12 cellular contexts compared by ENCODE assay signal in genomic region chr16:72932050-72932449, GRCh38.
DNase-seq lines count a peak whose midpoint lies in the region; ATAC-seq, FAIRE-seq and TF ChIP-seq lines count a peak whose summit lies in the region.
"Had no signal": no experiment of that assay in that cellular context is flagged by ENCODE, and none has a peak within 500 bp of the region (broad histone marks: within the 10 kb centered on the region; RNA-seq: fewer than 3 reads in every experiment).

No MANE protein-coding gene starts in this region.

- H3K9me1 ChIP-seq in IMR-90 (ENCODE audit: insufficient read depth, low read length): peaks cover 10% of the 10 kb centered on the region

- no peak overlapping the region for H2BK120ac ChIP-seq in IMR-90 (ENCODE audit: low read depth, low read length)

- peaks cover 13% of the 10 kb centered on the region for H3K4me1 ChIP-seq in IMR-90 (ENCODE audit: control insufficient read depth, insufficient read depth, low read length)
- peaks cover 30% of the 10 kb centered on the region for H3K4me1 ChIP-seq in neural progenitor cell
- peaks cover 0 to 9% of the 10 kb centered on the region in 2 donors for H3K4me1 ChIP-seq in kidney (ENCODE audit: control insufficient read depth in 1 of 2, insufficient read depth in 1 of 2, low read depth in 1 of 2, low read length in 2 of 2)

- no peak overlapping the region for H3K18ac ChIP-seq in IMR-90 (ENCODE audit: low read depth, low read length)

- H3K27me3 Mint-ChIP-seq in endothelial cell (ENCODE audit: unreplicated experiment) (peaks cover 3% of the 10 kb centered on the region), neural progenitor cell (ENCODE audit: insufficient read depth, low read depth) (peaks cover 7% of the 10 kb centered on the region)

- H3K36me3 Mint-ChIP-seq in endothelial cell (ENCODE audit: low read depth, unreplicated experiment): peaks cover 5% of the 10 kb centered on the region
- peaks cover 4% of the 10 kb centered on the region for H3K36me3 Mint-ChIP-seq in neural progenitor cell

- TF ChIP-seq POLR2A in IMR-90 (IDR thresholded peaks at IDR 0.05; ENCODE audit: low read depth, low read length): no peak

- H2BK15ac ChIP-seq in IMR-90 (ENCODE audit: low read depth, low read length): no peak overlapping the region

- peaks cover 2% of the 10 kb centered on the region for H3F3A ChIP-seq in neural progenitor cell (ENCODE audit: low read depth)

- no peaks in the 10 kb centered on the region for H3K9me3 ChIP-seq in IMR-90 (ENCODE audit: control insufficient read depth, insufficient read depth, low read length)
- no peaks in the 10 kb centered on the region for H3K9me3 ChIP-seq in neural progenitor cell (ENCODE audit: low read depth)
- no peaks in the 10 kb centered on the region for H3K9me3 ChIP-seq in kidney (ENCODE audit: control insufficient read depth in 1 of 2, low read length in 2 of 2)

- CTCF ChIA-PET in IMR-90 (lab: Yijun Ruan, JAX): interaction anchor here (0.7 to 1.0 kb wide), 3 partner anchors 22 to 431 kb away, joined by 3 to 4 read pairs (median 3); no protein-coding TSS in a partner anchor

- no peak overlapping the region for H4K91ac ChIP-seq in IMR-90 (ENCODE audit: insufficient read depth, low read depth, low read length)

- no peak overlapping the region for H4K8ac ChIP-seq in IMR-90 (ENCODE audit: low read depth in 2 of 2, low read length in 2 of 2)

- H3K9ac ChIP-seq in IMR-90 (ENCODE audit: low read depth, low read length) (no peak overlapping the region), neural progenitor cell (no peak overlapping the region), kidney (ENCODE audit: low read length in 2 of 2) (no peak overlapping the region)

- H2AK9ac ChIP-seq in IMR-90 (replicated peaks; ENCODE audit: low read depth, low read length, poor library complexity): no peak overlapping the region

- H3K4me2 ChIP-seq in IMR-90 (ENCODE audit: low read depth, low read length): peak overlapping the region; percentile 81
- H3K4me2 ChIP-seq in neural progenitor cell: peak overlapping the region; percentile 59

- no peak overlapping the region for H3K56ac ChIP-seq in IMR-90 (ENCODE audit: extremely low read depth, insufficient read depth, low read length)

- no peaks in the 10 kb centered on the region for H3K79me2 ChIP-seq in neural progenitor cell (ENCODE audit: low read depth)

- no peak for FAIRE-seq in kidney (lab: Jason Lieb, UNC)
- FAIRE-seq: GM19239 had no signal

- no peak for TF ChIP-seq RAD21 in IMR-90 (IDR thresholded peaks at IDR 0.05; ENCODE audit: low read length)

- no peak overlapping the region for H2BK5ac ChIP-seq in IMR-90 (ENCODE audit: low read depth, low read length, poor library complexity, severe bottlenecking)

- DNase-seq in Daoy (ENCODE audit: low read depth): peak; percentile 16
- DNase-seq in IMR-90: peak; percentile 17
- no peak for DNase-seq in endothelial cell (ENCODE audit: low spot score)
- no peak for DNase-seq in neural progenitor cell (ENCODE audit: low spot score)
- no peak for DNase-seq in NK-92 treated with Interleukin-12 subunit alpha and Interleukin-12 subunit beta, amount 100 ng/mL, for 24 hours (lab: John Stamatoyannopoulos, UW)
- no peak for DNase-seq in kidney
- no peak for DNase-seq in midbrain (lab: John Stamatoyannopoulos, UW)
- no peak for DNase-seq in HuH-7.5 (ENCODE audit: low spot score)
- DNase-seq: amygdala; NCI-H2081; stimulated activated CD4-positive, alpha-beta T cell treated with anti-CD3 and anti-CD28 coated beads, Interleukin-12 subunit alpha, Interleukin-12 subunit beta, amount 100 ng/mL, for 4 hours had no signal

- H3K27ac ChIP-seq in IMR-90 (ENCODE audit: insufficient read depth, low read length) (no peak overlapping the region), neural progenitor cell (no peak overlapping the region), kidney (ENCODE audit: low read depth in 2 of 2, low read length in 2 of 2) (no peak overlapping the region)

- peaks cover 69% of the 10 kb centered on the region for H4K20me1 ChIP-seq in IMR-90 (ENCODE audit: insufficient read depth, low read length)
- H4K20me1 ChIP-seq in neural progenitor cell (ENCODE audit: low read depth): peaks cover 12% of the 10 kb centered on the region

- no peak for TF ChIP-seq CTCF in IMR-90 (conservative IDR thresholded peaks at IDR 0.05; ENCODE audit: low read depth, low read length)
- TF ChIP-seq CTCF in endothelial cell (IDR thresholded peaks at IDR 0.05; ENCODE audit: unreplicated experiment): no peak
- TF ChIP-seq CTCF in neural progenitor cell (IDR thresholded peaks at IDR 0.05): no peak
- TF ChIP-seq CTCF in kidney (IDR thresholded peaks at IDR 0.05; ENCODE audit: borderline replicate concordance, extremely low read depth, insufficient read depth): no peak

- no peak overlapping the region for H3K4me3 Mint-ChIP-seq in endothelial cell (ENCODE audit: unreplicated experiment)
- H3K4me3 Mint-ChIP-seq in neural progenitor cell: no peak overlapping the region

- no peaks in the 10 kb centered on the region for H3K9me3 Mint-ChIP-seq in endothelial cell (ENCODE audit: unreplicated experiment)
- peaks cover 2% of the 10 kb centered on the region for H3K9me3 Mint-ChIP-seq in neural progenitor cell

- no peaks in the 10 kb centered on the region for H3K27me3 ChIP-seq in IMR-90 (ENCODE audit: control insufficient read depth, insufficient read depth, low read length)
- no peaks in the 10 kb centered on the region for H3K27me3 ChIP-seq in neural progenitor cell

- H3K14ac ChIP-seq in IMR-90 (replicated peaks; ENCODE audit: low read depth, low read length): no peak overlapping the region

- POLR2A ChIA-PET in IMR-90 (lab: Charles Lee; ENCODE audit: unreplicated experiment): no interaction called here

- in situ Hi-C loops in IMR-90 (cut with MboI; ENCODE audit: low sequenced_read_pairs): loop anchor here (10.0 kb wide), 1 partner anchor 267 kb away; no protein-coding TSS in a partner anchor

- no peak overlapping the region for H2AFZ ChIP-seq in IMR-90 (replicated peaks; ENCODE audit: low read length, poor library complexity)
- no peak overlapping the region for H2AFZ ChIP-seq in neural progenitor cell (replicated peaks)

- intact Hi-C loops in IMR-90 (cut with micrococcal nuclease): loop anchor here (5.0 to 10.0 kb wide), 3 partner anchors 95 to 273 kb away; no protein-coding TSS in a partner anchor
- intact Hi-C loops in kidney (cut with DNase I): no loop called here

- peak overlapping the region; percentile 20; the same call in 1 of the 2 replicates for H3K23ac ChIP-seq in IMR-90 (ENCODE audit: low read depth, low read length)

- H3K4me1 Mint-ChIP-seq in endothelial cell (ENCODE audit: unreplicated experiment) (peaks cover 11% of the 10 kb centered on the region), neural progenitor cell (peaks cover 77% of the 10 kb centered on the region)

- no peak for ATAC-seq in IMR-90 (ENCODE audit: low read depth)

- H3K27ac Mint-ChIP-seq in endothelial cell (ENCODE audit: unreplicated experiment) (peak overlapping the region; percentile 68), neural progenitor cell (peak overlapping the region; percentile 92)

- WGBS in IMR-90 (ENCODE audit: extremely low coverage in 2 of 2, insufficient read length in 1 of 2), 2 experiments: no CpG with 5 or more reads among the region's 2 CpGs

- H3K36me3 ChIP-seq in IMR-90 (ENCODE audit: control insufficient read depth, insufficient read depth, low read length) (no peaks in the 10 kb centered on the region), neural progenitor cell (no peaks in the 10 kb centered on the region), kidney (ENCODE audit: control insufficient read depth in 1 of 2, insufficient read depth in 2 of 2, low read length in 2 of 2) (no peaks in the 10 kb centered on the region)

- no peak overlapping the region for H3K4ac ChIP-seq in IMR-90 (ENCODE audit: low read depth, low read length)

- no TSS peak for BruUV-seq in IMR-90 (replicated peaks; lab: Mats Ljungman, UMichigan)

- no peak overlapping the region for H2BK20ac ChIP-seq in IMR-90 (ENCODE audit: low read depth, low read length)

- no peak overlapping the region for H3K4me3 ChIP-seq in IMR-90 (ENCODE audit: insufficient read depth, low read depth, low read length)
- H3K4me3 ChIP-seq in neural progenitor cell: no peak overlapping the region
- no peak overlapping the region for H3K4me3 ChIP-seq in kidney (ENCODE audit: low read length in 2 of 2)

- no peak overlapping the region for H2AK5ac ChIP-seq in IMR-90 (ENCODE audit: low read depth, low read length)

- dilution Hi-C loops in IMR-90 (cut with HindIII; ENCODE audit: low sequenced_read_pairs, unreplicated experiment): loop anchor here (25.0 kb wide), 1 partner anchor 105 kb away; the partner anchor contains the start of gene ZFHX3

- no peak overlapping the region for H4K5ac ChIP-seq in IMR-90 (ENCODE audit: low read depth, low read length)

- H3K79me1 ChIP-seq in IMR-90 (ENCODE audit: low read depth in 1 of 2, low read length in 2 of 2): peaks cover 36 to 57% of the 10 kb centered on the region in 2 experiments

TF ChIP-seq in IMR-90, 13 proteins besides CTCF, POLR2A, EP300 and RAD21:
- TF ChIP-seq MXI1 (IDR thresholded peaks at IDR 0.05; ENCODE audit: borderline replicate concordance, low read depth, low read length): no peak
- no peak for TF ChIP-seq CHD1 (IDR thresholded peaks at IDR 0.05; ENCODE audit: low read depth, low read length)
- TF ChIP-seq, protein P1, sequence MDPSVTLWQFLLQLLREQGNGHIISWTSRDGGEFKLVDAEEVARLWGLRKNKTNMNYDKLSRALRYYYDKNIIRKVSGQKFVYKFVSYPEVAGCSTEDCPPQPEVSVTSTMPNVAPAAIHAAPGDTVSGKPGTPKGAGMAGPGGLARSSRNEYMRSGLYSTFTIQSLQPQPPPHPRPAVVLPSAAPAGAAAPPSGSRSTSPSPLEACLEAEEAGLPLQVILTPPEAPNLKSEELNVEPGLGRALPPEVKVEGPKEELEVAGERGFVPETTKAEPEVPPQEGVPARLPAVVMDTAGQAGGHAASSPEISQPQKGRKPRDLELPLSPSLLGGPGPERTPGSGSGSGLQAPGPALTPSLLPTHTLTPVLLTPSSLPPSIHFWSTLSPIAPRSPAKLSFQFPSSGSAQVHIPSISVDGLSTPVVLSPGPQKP (IDR thresholded peaks at IDR 0.05; ENCODE audit: borderline replicate concordance, low read depth, low read length): no peak
- no peak for TF ChIP-seq NFE2L2 (IDR thresholded peaks at IDR 0.05; ENCODE audit: low read depth, low read length)
- no peak for TF ChIP-seq SMC3 (IDR thresholded peaks at IDR 0.05; ENCODE audit: low read depth, low read length)
- TF ChIP-seq RCOR1 (IDR thresholded peaks at IDR 0.05; ENCODE audit: insufficient replicate concordance, low read length): no peak

Comparison
In these comparisons a context has a peak if more than half of its experiments do, and no peak if none do; other contexts are left out.
1. DNase-seq: peak in Daoy (single experiment) and IMR-90 (single experiment); none in endothelial cell (single experiment), neural progenitor cell (single experiment), NK-92 treated with Interleukin-12 subunit alpha and Interleukin-12 subunit beta, amount 100 ng/mL, for 24 hours (single experiment), kidney (single experiment), midbrain (single experiment) and HuH-7.5 (single experiment).